ENCODE assay signal across 18 cellular contexts in the genomic region with DNA sequence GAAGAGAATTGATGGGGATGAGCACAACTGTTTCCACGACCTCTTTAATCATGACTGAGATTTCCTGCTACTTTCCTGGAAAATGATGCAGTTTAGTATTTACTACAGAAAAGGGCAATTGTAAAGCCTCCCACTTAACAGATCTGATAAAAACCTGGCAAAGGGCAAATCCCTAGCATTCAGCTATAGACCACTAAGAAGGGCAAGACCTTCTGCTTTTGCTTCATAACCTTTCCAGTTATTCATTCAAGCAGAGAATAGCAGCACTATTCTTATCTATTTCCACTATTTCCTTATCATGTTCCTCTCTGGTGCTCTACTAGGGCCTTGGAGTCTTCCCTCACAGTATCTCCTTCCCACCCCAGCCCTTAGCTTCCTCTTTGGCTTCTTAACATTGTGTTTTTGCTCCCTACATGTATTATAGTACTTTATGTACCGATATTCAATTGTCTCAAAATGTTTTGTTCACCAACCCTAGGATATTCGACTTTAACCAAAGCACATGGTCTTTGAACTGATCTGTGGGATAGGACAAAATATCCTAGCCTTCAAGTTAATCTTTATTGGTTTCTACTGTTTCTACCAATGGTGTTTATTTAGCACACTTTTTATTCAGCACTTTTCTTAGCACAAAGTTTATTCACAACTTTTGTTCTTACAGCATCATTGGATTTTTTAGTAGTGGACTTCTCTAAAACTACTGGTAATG. TPM values are rescaled to one million over a fixed set of nuclear protein-coding genes. Genes with fewer than 3 reads are reported as not detected.
DNase-seq lines count a peak whose midpoint lies in the region; ATAC-seq and TF ChIP-seq lines count a peak whose summit lies in the region.
"Had no signal": no experiment of that assay in that cellular context is flagged by ENCODE, and none has a peak within 500 bp of the region (broad histone marks: within the 10 kb centered on the region; RNA-seq: fewer than 3 reads in every experiment).

No MANE protein-coding gene starts in this region.

- H3K4me1 ChIP-seq in adipocyte (ENCODE audit: control insufficient read depth, insufficient read depth, low read length) (peaks cover 40% of the 10 kb centered on the region), heart right ventricle (peaks cover 0 to 25% (median 7%) of the 10 kb centered on the region in 9 donors), neuronal stem cell (ENCODE audit: control insufficient read depth in 2 of 2, insufficient read depth in 1 of 2, low read depth in 1 of 2, low read length in 2 of 2) (peaks cover 1 to 21% of the 10 kb centered on the region in 2 donors), upper lobe of right lung (no peaks in the 10 kb centered on the region), tibial nerve (peaks cover 0 to 28% (median 0%) of the 10 kb centered on the region in 4 donors)

- H3K27me3 ChIP-seq in adipocyte (replicated peaks; ENCODE audit: control insufficient read depth, insufficient read depth, low read length) = peaks cover 6% of the 10 kb centered on the region
- H3K27me3 ChIP-seq in heart right ventricle = no peaks in the 10 kb centered on the region
- H3K27me3 ChIP-seq in neuronal stem cell (ENCODE audit: control insufficient read depth in 3 of 3, insufficient read depth in 3 of 3, low read depth in 1 of 3, low read length in 3 of 3) = no peaks in the 10 kb centered on the region
- no peaks in the 10 kb centered on the region for H3K27me3 ChIP-seq in upper lobe of right lung
- no peaks in the 10 kb centered on the region for H3K27me3 ChIP-seq in tibial nerve

- no peak for TF ChIP-seq EP300 in tibial nerve (IDR thresholded peaks at IDR 0.05)

- intact Hi-C loops in heart right ventricle (cut with DNase I) (loop anchor here in 2 of 10 donors (2.0 kb wide), 1 partner anchor 32 kb away; a partner anchor contains a TSS), upper lobe of right lung (cut with DNase I) (no loop called here)

- H3K4ac ChIP-seq in neuronal stem cell (ENCODE audit: low read length) = no peak overlapping the region

- H3K4me2 ChIP-seq in neuronal stem cell (ENCODE audit: insufficient read depth, low read length, poor library complexity, severe bottlenecking) = no peak overlapping the region

- H3K36me3 ChIP-seq in adipocyte (ENCODE audit: control insufficient read depth, insufficient read depth, low read length, severe bottlenecking) (no peaks in the 10 kb centered on the region), heart right ventricle (no peaks in the 10 kb centered on the region), neuronal stem cell (replicated peaks in 1 of 2; ENCODE audit: control insufficient read depth in 2 of 2, insufficient read depth in 2 of 2, low read length in 2 of 2) (no peaks in the 10 kb centered on the region), upper lobe of right lung (no peaks in the 10 kb centered on the region), tibial nerve (no peaks in the 10 kb centered on the region)

- DNase-seq in adipocyte (ENCODE audit: low read depth) (no peak), heart right ventricle (no peak), neuronal stem cell (ENCODE audit: low spot score) (no peak), upper lobe of right lung (no peak), HEK293T (ENCODE audit: extremely low spot score) (no peak), tibial nerve (ENCODE audit: low spot score in 2 of 2) (no peak)
- DNase-seq in stimulated activated CD8-positive, alpha-beta memory T cell treated with anti-CD3 and anti-CD28 coated beads, Interleukin-4, amount 100 ng/mL, for 48 hours = no peak
- DNase-seq: activated CD4-positive, alpha-beta T cell treated with anti-CD3 and anti-CD28 coated beads for 48 hours; activated CD8-positive, alpha-beta memory T cell treated with anti-CD3 and anti-CD28 coated beads for 24 hours; activated effector memory CD4-positive, alpha-beta T cell treated with anti-CD3 and anti-CD28 coated beads, Interleukin-2, amount 50 U/mL, for 16 hours; kidney; NCI-H146; NCI-H2107; NCI-H774; RPMI8226 had no signal

- H3K9me3 ChIP-seq in adipocyte (ENCODE audit: control insufficient read depth, low read length) = no peaks in the 10 kb centered on the region
- peaks cover 0 to 2% (median 0%) of the 10 kb centered on the region in 11 donors for H3K9me3 ChIP-seq in heart right ventricle
- H3K9me3 ChIP-seq in neuronal stem cell (replicated peaks in 1 of 2; ENCODE audit: control insufficient read depth in 2 of 2, insufficient read depth in 1 of 2, low read depth in 1 of 2, low read length in 2 of 2) = no peaks in the 10 kb centered on the region
- H3K9me3 ChIP-seq in upper lobe of right lung = no peaks in the 10 kb centered on the region
- H3K9me3 ChIP-seq in tibial nerve = no peaks in the 10 kb centered on the region

- POLR2A ChIA-PET in HEK293T (lab: Yijun Ruan, JAX) = no interaction called here

- H3K27ac ChIP-seq in heart right ventricle = peak overlapping the region in 7 of 10 donors; percentile 9 to 71 (median 51)
- H3K27ac ChIP-seq in neuronal stem cell (replicated peaks; ENCODE audit: low read length) = no peak overlapping the region
- peak overlapping the region; percentile 44 for H3K27ac ChIP-seq in upper lobe of right lung
- H3K27ac ChIP-seq in tibial nerve = peak overlapping the region in 2 of 4 donors; percentile 70 to 73
- H3K27ac ChIP-seq: SK-N-MC had no signal

- TF ChIP-seq POLR2A in tibial nerve (IDR thresholded peaks at IDR 0.05) = no peak

- H2BK120ac ChIP-seq in neuronal stem cell (ENCODE audit: low read depth, low read length) = no peak overlapping the region

- TF ChIP-seq CTCF in heart right ventricle (IDR thresholded peaks at IDR 0.05) (no peak), upper lobe of right lung (IDR thresholded peaks at IDR 0.05) (no peak), tibial nerve (IDR thresholded peaks at IDR 0.05) (no peak)

- H3K18ac ChIP-seq in neuronal stem cell (ENCODE audit: low read length) = no peak overlapping the region

- H3K9ac ChIP-seq in adipocyte (ENCODE audit: low read length) (peak overlapping the region; percentile 71), neuronal stem cell (ENCODE audit: low read depth, low read length, poor library complexity) (no peak overlapping the region)

- no peak overlapping the region for H2BK15ac ChIP-seq in neuronal stem cell (ENCODE audit: low read length)

- H4K8ac ChIP-seq in neuronal stem cell (ENCODE audit: low read depth, low read length) = no peak overlapping the region

- H3K4me3 ChIP-seq in adipocyte (ENCODE audit: low read length) (peak overlapping the region; percentile 30), heart right ventricle (no peak overlapping the region), neuronal stem cell (ENCODE audit: low read length in 2 of 2) (no peak overlapping the region), upper lobe of right lung (no peak overlapping the region), tibial nerve (no peak overlapping the region)
- H3K4me3 ChIP-seq: SK-N-MC, skin epidermis had no signal

- ATAC-seq in heart right ventricle (peak in 2 of 8 donors; percentile 52 to 59), upper lobe of right lung (no peak), GM19351 (IDR thresholded peaks at IDR 0.05; ENCODE audit: unreplicated experiment) (no peak)

- CTCF ChIA-PET in HEK293T (lab: Yijun Ruan, JAX) = no interaction called here

- H2BK12ac ChIP-seq in neuronal stem cell (ENCODE audit: low read length) = no peak overlapping the region

- H3K79me1 ChIP-seq in neuronal stem cell (ENCODE audit: low read depth, low read length) = no peaks in the 10 kb centered on the region

- H4K91ac ChIP-seq in neuronal stem cell (ENCODE audit: low read depth, low read length, poor library complexity) = no peak overlapping the region

- no peak overlapping the region for H3K23ac ChIP-seq in neuronal stem cell (ENCODE audit: low read depth, low read length, poor library complexity)

- H3K14ac ChIP-seq in neuronal stem cell (ENCODE audit: low read length) = no peak overlapping the region

- 35 to 50% methylated on average over 3 of the region's 3 CpGs for WGBS in heart right ventricle, 2 donors
- WGBS in neuronal stem cell (ENCODE audit: extremely low coverage in 2 of 2, insufficient read length in 2 of 2, insufficient replicate concordance in 1 of 2), 2 donors = no CpG with 5 or more reads among the region's 3 CpGs
- 56 to 58% methylated on average over 3 of the region's 3 CpGs for WGBS in tibial nerve, 2 donors

- no peak overlapping the region for H2BK5ac ChIP-seq in neuronal stem cell (ENCODE audit: low read length)

- no peak overlapping the region for H2AK5ac ChIP-seq in neuronal stem cell (ENCODE audit: low read depth, low read length)

- H2AFZ ChIP-seq in neuronal stem cell (ENCODE audit: low read length) = peak overlapping the region; percentile 10

TF ChIP-seq in HEK293T, 16 proteins besides CTCF, POLR2A, EP300 and RAD21:
- TF ChIP-seq TARDBP (IDR thresholded peaks at IDR 0.05) = no peak
- TF ChIP-seq FOXM1 (IDR thresholded peaks at IDR 0.05; ENCODE audit: borderline replicate concordance) = no peak
- TF ChIP-seq FOXA1 (IDR thresholded peaks at IDR 0.05) = no peak
- no peak for TF ChIP-seq BHLHE40 (IDR thresholded peaks at IDR 0.05; ENCODE audit: borderline replicate concordance)
- TF ChIP-seq, protein P1, sequence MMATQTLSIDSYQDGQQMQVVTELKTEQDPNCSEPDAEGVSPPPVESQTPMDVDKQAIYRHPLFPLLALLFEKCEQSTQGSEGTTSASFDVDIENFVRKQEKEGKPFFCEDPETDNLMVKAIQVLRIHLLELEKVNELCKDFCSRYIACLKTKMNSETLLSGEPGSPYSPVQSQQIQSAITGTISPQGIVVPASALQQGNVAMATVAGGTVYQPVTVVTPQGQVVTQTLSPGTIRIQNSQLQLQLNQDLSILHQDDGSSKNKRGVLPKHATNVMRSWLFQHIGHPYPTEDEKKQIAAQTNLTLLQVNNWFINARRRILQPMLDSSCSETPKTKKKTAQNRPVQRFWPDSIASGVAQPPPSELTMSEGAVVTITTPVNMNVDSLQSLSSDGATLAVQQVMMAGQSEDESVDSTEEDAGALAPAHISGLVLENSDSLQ (IDR thresholded peaks at IDR 0.05) = no peak
TF ChIP-seq in HEK293T: peak in this region for 0.

RNA-seq across cellular contexts. Expression of a gene that starts 32.7 kb away (rescaled TPM):
- total RNA-seq in heart right ventricle = 1 to 10 TPM; 3.5 to 7.0 (median 5.9) TPM
- polyA plus RNA-seq in heart right ventricle = 1 to 10 TPM; 2.6 to 4.9 TPM
- 12.0 TPM for polyA plus RNA-seq in neuronal stem cell (2013, experiment 1 of 2)
- 12.5 TPM for polyA plus RNA-seq in neuronal stem cell (2013, experiment 2 of 2)
- total RNA-seq in upper lobe of right lung = 10.6 TPM
- total RNA-seq in tibial nerve = 10 to 100 TPM in 2 of 4 donors, 1 to 10 TPM in 2; 7.5 to 11.4 (median 9.9) TPM
